Comparison of ENCODE assay signal across 12 cellular contexts in genomic region chr5:177194278-177194677, GRCh38.
DNase-seq lines count a peak whose midpoint lies in the region; ATAC-seq and TF ChIP-seq lines count a peak whose summit lies in the region.
"Had no signal": no experiment of that assay in that cellular context is flagged by ENCODE, and none has a peak within 500 bp of the region (broad histone marks: within the 10 kb centered on the region; RNA-seq: fewer than 3 reads in every experiment).

No MANE protein-coding gene starts in this region.

- intact Hi-C loops in Caco-2 (cut with micrococcal nuclease; ENCODE audit: unreplicated experiment), result no loop called here
- intact Hi-C loops in mucosa of descending colon (cut with DNase I, micrococcal nuclease), result no loop called here
- intact Hi-C loops in prostate gland (cut with DNase I), result no loop called here

- DNase-seq in Caco-2 (peak; percentile 11 to 41), NCI-H460 (ENCODE audit: extremely low read depth, low read depth) (peak; percentile 79), epithelial cell of proximal tubule (ENCODE audit: low read depth) (peak; percentile 80), mucosa of descending colon (peak in 1 of 3 donors; percentile 10), prostate gland (ENCODE audit: low spot score) (no peak), GM19238 (ENCODE audit: insufficient read length, low spot score) (no peak)
- DNase-seq: activated CD8-positive, alpha-beta memory T cell treated with anti-CD3 and anti-CD28 coated beads, Interleukin-2, amount 50 U/mL, for 4 hours; colonic mucosa; NCI-H1694 had no signal

- H3K4me1 ChIP-seq in Caco-2, result no peaks in the 10 kb centered on the region
- H3K4me1 ChIP-seq in mucosa of descending colon (ENCODE audit: low read depth), result no peaks in the 10 kb centered on the region
- no peaks in the 10 kb centered on the region for H3K4me1 ChIP-seq in prostate gland (replicated peaks)
- H3K4me1 ChIP-seq: colonic mucosa had no signal

- POLR2A ChIA-PET in Caco-2 (lab: Charles Lee), result interaction anchor here (0.6 kb wide), 1 partner anchor 42 kb away, joined by 4 read pairs; no protein-coding TSS in a partner anchor

- no peak overlapping the region for H3K27ac Mint-ChIP-seq in Caco-2 (ENCODE audit: unreplicated experiment)
- H3K27ac Mint-ChIP-seq: memory B cell had no signal

- H3K9me3 Mint-ChIP-seq in Caco-2 (ENCODE audit: unreplicated experiment), result no peaks in the 10 kb centered on the region
- H3K9me3 Mint-ChIP-seq: memory B cell had no signal

- TF ChIP-seq CTCF in Caco-2 (IDR thresholded peaks at IDR 0.05; ENCODE audit: insufficient read depth in 1 of 2, low read depth in 1 of 2, low read length in 1 of 2, severe bottlenecking in 1 of 2, unreplicated experiment in 1 of 2) (no peak), epithelial cell of proximal tubule (conservative IDR thresholded peaks at IDR 0.05; ENCODE audit: low read depth, low read length) (no peak), mucosa of descending colon (IDR thresholded peaks at IDR 0.05) (no peak), prostate gland (IDR thresholded peaks at IDR 0.05) (no peak)

- BruUV-seq in Caco-2 (replicated peaks; lab: Mats Ljungman, UMichigan), result no TSS peak

- no peaks in the 10 kb centered on the region for H3K4me1 Mint-ChIP-seq in Caco-2 (ENCODE audit: low read depth, unreplicated experiment)

- no peaks in the 10 kb centered on the region for H3K27me3 Mint-ChIP-seq in Caco-2 (ENCODE audit: insufficient read depth, unreplicated experiment)
- H3K27me3 Mint-ChIP-seq: memory B cell had no signal

- H3K27ac ChIP-seq in prostate gland, result no peak overlapping the region
- H3K27ac ChIP-seq: colonic mucosa had no signal

- no peak overlapping the region for H3K4me3 ChIP-seq in Caco-2 (ENCODE audit: low read depth, low read length)
- no peak overlapping the region for H3K4me3 ChIP-seq in epithelial cell of proximal tubule (ENCODE audit: low read depth, low read length)
- H3K4me3 ChIP-seq in mucosa of descending colon, result no peak overlapping the region
- H3K4me3 ChIP-seq in prostate gland, result no peak overlapping the region
- H3K4me3 ChIP-seq: colonic mucosa had no signal

- H3K27me3 ChIP-seq in Caco-2 (replicated peaks; ENCODE audit: control insufficient read depth, insufficient read depth, low read length), result no peaks in the 10 kb centered on the region
- H3K27me3 ChIP-seq in prostate gland (replicated peaks; ENCODE audit: insufficient read depth), result no peaks in the 10 kb centered on the region
- H3K27me3 ChIP-seq: colonic mucosa had no signal

- H3K36me3 Mint-ChIP-seq in Caco-2 (ENCODE audit: insufficient read depth, unreplicated experiment), result peaks cover 29% of the 10 kb centered on the region

- H3K36me3 ChIP-seq in Caco-2 (ENCODE audit: control insufficient read depth, insufficient read depth, low read length) (no peaks in the 10 kb centered on the region), mucosa of descending colon (ENCODE audit: low read depth) (no peaks in the 10 kb centered on the region), prostate gland (no peaks in the 10 kb centered on the region)

- CTCF ChIA-PET in Caco-2 (lab: Charles Lee), result no interaction called here

- WGBS in prostate gland, result 67% methylated on average over 3 of the region's 3 CpGs

- no peak for TF ChIP-seq POLR2A in prostate gland (IDR thresholded peaks at IDR 0.05)

- H3K9me3 ChIP-seq in Caco-2, result no peaks in the 10 kb centered on the region
- no peaks in the 10 kb centered on the region for H3K9me3 ChIP-seq in mucosa of descending colon
- no peaks in the 10 kb centered on the region for H3K9me3 ChIP-seq in prostate gland
- H3K9me3 ChIP-seq: colonic mucosa had no signal

- peak; percentile 61 for ATAC-seq in mucosa of descending colon
- ATAC-seq in GM18520 (IDR thresholded peaks at IDR 0.05; ENCODE audit: unreplicated experiment), result no peak
- no peak for ATAC-seq in GM19397 (IDR thresholded peaks at IDR 0.05; ENCODE audit: unreplicated experiment)

- H3K4me3 Mint-ChIP-seq in Caco-2 (ENCODE audit: unreplicated experiment), result no peak overlapping the region
- H3K4me3 Mint-ChIP-seq: memory B cell had no signal

Comparison
In these comparisons a context has a peak if more than half of its experiments do, and no peak if none do; other contexts are left out.
1. DNase-seq: peak in Caco-2 (2 of 2), NCI-H460 (single experiment) and epithelial cell of proximal tubule (single experiment); none in prostate gland (single experiment) and GM19238 (single experiment).